ENCODE assay signal across 28 cellular contexts in the genomic region with DNA sequence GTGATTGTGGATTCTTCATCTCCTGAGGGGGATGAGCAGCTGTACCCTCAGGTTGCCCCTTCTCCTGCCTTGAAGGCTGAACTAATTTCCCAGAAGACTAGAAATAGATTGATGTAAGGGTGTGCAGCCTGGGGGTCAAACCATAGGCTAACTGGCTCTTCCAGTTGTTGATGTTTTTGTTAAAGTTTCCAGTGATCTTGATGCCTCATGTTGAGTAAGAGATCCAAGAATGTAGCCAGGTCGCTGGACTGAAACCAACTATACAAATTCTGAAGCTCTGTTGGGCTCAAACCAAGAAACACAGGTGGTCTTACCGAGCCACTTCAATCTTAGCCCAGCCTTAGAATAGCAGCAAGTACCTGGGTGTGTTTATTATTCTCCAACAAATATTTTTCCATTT.
DNase-seq lines count a peak whose midpoint lies in the region; ATAC-seq, FAIRE-seq and TF ChIP-seq lines count a peak whose summit lies in the region.
"Had no signal": no experiment of that assay in that cellular context is flagged by ENCODE, and none has a peak within 500 bp of the region (broad histone marks: within the 10 kb centered on the region; RNA-seq: fewer than 3 reads in every experiment).

No MANE protein-coding gene starts in this region.

- peak overlapping the region; percentile 55 for H3K4me2 ChIP-seq in A549
- H3K4me2 ChIP-seq: SK-N-SH had no signal

- peak in 1 of 2 experiments; percentile 45; a peak in 3 of 6 replicates for ATAC-seq in A549
- ATAC-seq in sciatic nerve, result peak; percentile 91
- no peak for ATAC-seq in lower lobe of right lung
- no peak for ATAC-seq in GM18858 (IDR thresholded peaks at IDR 0.05; ENCODE audit: unreplicated experiment)
- ATAC-seq: activated CD4-positive, CD25-positive, alpha-beta regulatory T cell treated with anti-CD3 and anti-CD28 coated beads, Interleukin-2, amount 50 U/mL, for 24 hours; natural killer cell treated with Interleukin-12 subunit alpha and Interleukin-12 subunit beta and Interleukin-15 and Interleukin-18, amount 100 ng/mL, for 72 hours had no signal

- H3K4me3 ChIP-seq in A549 (no peak overlapping the region), SJCRH30 (no peak overlapping the region), fibroblast of villous mesenchyme (ENCODE audit: low read depth, low read length) (no peak overlapping the region), lower lobe of right lung (no peak overlapping the region), HAP-1 (no peak overlapping the region)
- H3K4me3 ChIP-seq: cardiac muscle cell, lung, mucosa of descending colon, suprapubic skin, uterus had no signal

- H3K36me3 ChIP-seq in SJCRH30 (no peaks in the 10 kb centered on the region), lower lobe of right lung (no peaks in the 10 kb centered on the region), HAP-1 (replicated peaks) (no peaks in the 10 kb centered on the region)
- H3K36me3 ChIP-seq: BE2C, cardiac muscle cell, suprapubic skin, uterus had no signal

- H3K4me1 ChIP-seq in A549 (peaks cover 25% of the 10 kb centered on the region; the same call in 2 of the 3 replicates), SJCRH30 (peaks cover 16% of the 10 kb centered on the region; the same call in 1 of the 2 replicates), lower lobe of right lung (no peaks in the 10 kb centered on the region), HAP-1 (no peaks in the 10 kb centered on the region; the same call in 1 of the 2 replicates)
- H3K4me1 ChIP-seq: BE2C, uterus had no signal

- in situ Hi-C loops in HAP-1 (cut with MboI; ENCODE audit: low sequenced_read_pairs), result no loop called here

- TF ChIP-seq EP300 in A549 (IDR thresholded peaks at IDR 0.05), result no peak

- peak overlapping the region; percentile 52 to 64; a peak in 5 of 6 replicates for H3K27ac ChIP-seq in A549
- H3K27ac ChIP-seq in SJCRH30, result peak overlapping the region; percentile 6; the same call in 1 of the 2 replicates
- H3K27ac ChIP-seq in lower lobe of right lung, result no peak overlapping the region
- H3K27ac ChIP-seq: cardiac muscle cell, RWPE1, suprapubic skin, uterus had no signal

- POLR2A ChIA-PET in A549 (lab: Yijun Ruan, JAX), result no interaction called here

- no peaks in the 10 kb centered on the region for H3K27me3 ChIP-seq in SJCRH30
- no peaks in the 10 kb centered on the region for H3K27me3 ChIP-seq in lower lobe of right lung (ENCODE audit: low read depth)
- no peaks in the 10 kb centered on the region for H3K27me3 ChIP-seq in HAP-1 (ENCODE audit: low read depth)
- H3K27me3 ChIP-seq: BE2C, cardiac muscle cell, suprapubic skin, uterus had no signal

- CTCF ChIA-PET in A549 (lab: Yijun Ruan, JAX), result no interaction called here

- TF ChIP-seq RAD21 in A549 (conservative IDR thresholded peaks at IDR 0.05 in 1 of 2, IDR thresholded peaks at IDR 0.05 in 1 of 2), result no peak

- no peak for TF ChIP-seq POLR2A in A549 (IDR thresholded peaks at IDR 0.05; ENCODE audit: low read length)

- DNase-seq in A549 (ENCODE audit: low read depth in 1 of 2, low spot score in 1 of 2), result peak in 1 of 2 experiments; percentile 17
- DNase-seq in SJCRH30, result peak; percentile 28 to 51
- peak; percentile 3 for DNase-seq in fibroblast of villous mesenchyme (ENCODE audit: low read depth)
- no peak for DNase-seq in sciatic nerve (ENCODE audit: low spot score)
- DNase-seq in activated naive CD4-positive, alpha-beta T cell treated with anti-CD3 and anti-CD28 coated beads, Interleukin-2, amount 50 U/mL, for 16 hours, result no peak
- DNase-seq in lower lobe of right lung, result no peak
- no peak for DNase-seq in HAP-1 (ENCODE audit: low spot score in 2 of 2)
- DNase-seq: ACHN; activated CD4-positive, alpha-beta T cell treated with anti-CD3 and anti-CD28 coated beads, Interleukin-2, amount 50 U/mL, for 48 hours; activated naive CD4-positive, alpha-beta T cell treated with anti-CD3 and anti-CD28 coated beads for 36 hours; amniotic stem cell; BE2C; KBM-7; NCI-H1436; NCI-H774; retina; SK-N-SH; uterus had no signal

- TF ChIP-seq CTCF in A549 (IDR thresholded peaks at IDR 0.05), result no peak
- TF ChIP-seq CTCF in fibroblast of villous mesenchyme (IDR thresholded peaks at IDR 0.05; ENCODE audit: insufficient read depth, low read depth, low read length), result no peak
- TF ChIP-seq CTCF in lower lobe of right lung (IDR thresholded peaks at IDR 0.05), result no peak

- FAIRE-seq in A549 (lab: Jason Lieb, UNC), result no peak
- FAIRE-seq: HTR-8/SVneo, keratinocyte had no signal

- H3K9me3 ChIP-seq in A549 (no peaks in the 10 kb centered on the region), SJCRH30 (replicated peaks) (peaks cover 4% of the 10 kb centered on the region), lower lobe of right lung (no peaks in the 10 kb centered on the region), HAP-1 (no peaks in the 10 kb centered on the region)
- H3K9me3 ChIP-seq: BE2C, SK-N-SH, suprapubic skin, uterus had no signal

- intact Hi-C loops in sciatic nerve (cut with DNase I) (no loop called here), lower lobe of right lung (cut with DNase I) (no loop called here)

- WGBS in A549 (ENCODE audit: missing lambda C conversion rate), result 11% methylated on average over 2 of the region's 2 CpGs

TF ChIP-seq in A549, 52 proteins besides CTCF, POLR2A, EP300 and RAD21:
- no peak for TF ChIP-seq FOXS1 (CRISPR knock-in tag; IDR thresholded peaks at IDR 0.05)
- TF ChIP-seq EHF (CRISPR knock-in tag; IDR thresholded peaks at IDR 0.05), result no peak
- no peak for TF ChIP-seq FOSL2 (IDR thresholded peaks at IDR 0.05)
- TF ChIP-seq FOSL2 (CRISPR knock-in tag; IDR thresholded peaks at IDR 0.05), result no peak

Comparison
In these comparisons a context has a peak if more than half of its experiments do, and no peak if none do; other contexts are left out.
1. DNase-seq: peak in SJCRH30 (2 of 2) and fibroblast of villous mesenchyme (single experiment); none in sciatic nerve (single experiment), activated naive CD4-positive, alpha-beta T cell treated with anti-CD3 and anti-CD28 coated beads, Interleukin-2, amount 50 U/mL, for 16 hours (single experiment), lower lobe of right lung (single experiment) and HAP-1 (0 of 2).